In the genomic region with DNA sequence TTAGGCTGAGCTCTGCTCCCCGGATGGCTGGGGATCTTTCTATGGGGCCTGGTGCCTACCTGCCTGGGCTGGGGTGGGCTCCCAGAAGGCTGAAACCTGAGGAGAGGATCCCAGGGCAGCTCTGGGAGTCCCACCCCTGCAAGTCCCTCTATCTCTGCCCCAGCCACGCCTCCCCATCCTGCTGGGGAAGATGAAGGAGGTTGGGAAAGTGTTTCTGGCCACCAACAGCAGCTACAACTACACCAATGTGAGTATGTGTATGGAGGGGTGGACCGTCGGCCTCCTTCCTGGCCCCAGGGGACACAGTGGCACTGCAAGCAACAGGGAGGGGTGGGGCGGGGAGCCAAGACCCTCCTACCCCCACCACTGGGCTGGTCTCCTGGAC, we compare ENCODE assay signal across 8 cellular contexts. TPM values are rescaled to one million over a fixed set of nuclear protein-coding genes. Genes with fewer than 3 reads are reported as not detected.
"Had no signal": no experiment of that assay in that cellular context is flagged by ENCODE, and none has a peak within 500 bp of the region (broad histone marks: within the 10 kb centered on the region; RNA-seq: fewer than 3 reads in every experiment).

No MANE protein-coding gene starts in this region.

- H2AFZ ChIP-seq: GM23338 had no signal

- H3K9me3 Mint-ChIP-seq: GM23338, H9, IgD-negative memory B cell had no signal

- H3K27ac Mint-ChIP-seq: GM23338, IgD-negative memory B cell had no signal

- H3K4me2 ChIP-seq: GM23338 had no signal

- H3K4me3 Mint-ChIP-seq: GM23338, H9, IgD-negative memory B cell had no signal

- DNase-seq: H9, HCEC 1CT had no signal

- H3K4me3 ChIP-seq: GM23338 had no signal

- H3K27ac ChIP-seq: HL-60 had no signal

- H3K36me3 Mint-ChIP-seq: IgD-negative memory B cell had no signal

- H3K4me1 Mint-ChIP-seq: GM23338 had no signal

- ATAC-seq: GM23338, HepG2 had no signal

RNA-seq across cellular contexts. Expression of gene NT5DC4, which starts 2.7 kb away (rescaled TPM):
- total RNA-seq: GM23338, H1, H9, HT1080 had no signal
- polyA plus RNA-seq: GM23338, H1, IgD-negative memory B cell had no signal

RNA-seq across cellular contexts. Expression of gene CKAP2L, which starts 40.9 kb away (rescaled TPM):
- polyA plus RNA-seq: IgD-negative memory B cell had no signal
